Comparison of ENCODE assay signal across 8 cellular contexts in genomic region chr20:43583982-43584432, GRCh38. TPM values are rescaled to one million over a fixed set of nuclear protein-coding genes. Genes with fewer than 3 reads are reported as not detected.
DNase-seq lines count a peak whose midpoint lies in the region; ATAC-seq lines count a peak whose summit lies in the region.

No MANE protein-coding gene starts in this region.

- H3K9me3 Mint-ChIP-seq in stimulated activated effector memory CD8-positive, alpha-beta T cell treated with anti-CD3 and anti-CD28 coated beads, Interleukin-12 subunit alpha, Interleukin-12 subunit beta, amount 100 ng/mL, for 72 hours: no peaks in the 10 kb centered on the region

- H3K27ac Mint-ChIP-seq in stimulated activated effector memory CD8-positive, alpha-beta T cell treated with anti-CD3 and anti-CD28 coated beads, Interleukin-12 subunit alpha, Interleukin-12 subunit beta, amount 100 ng/mL, for 72 hours: no peak overlapping the region

- in situ Hi-C loops in Caki2 (cut with HindIII; ENCODE audit: low pct_unique_long_range_greater_than_20kb, low sequenced_read_pairs): no loop called here

- no peaks in the 10 kb centered on the region for H3K36me3 Mint-ChIP-seq in stimulated activated effector memory CD8-positive, alpha-beta T cell treated with anti-CD3 and anti-CD28 coated beads, Interleukin-12 subunit alpha, Interleukin-12 subunit beta, amount 100 ng/mL, for 72 hours

- ATAC-seq in HG03025 (IDR thresholded peaks at IDR 0.05; ENCODE audit: low FRiP score, unreplicated experiment): no peak
- ATAC-seq in stimulated activated effector memory CD8-positive, alpha-beta T cell treated with anti-CD3 and anti-CD28 coated beads, Interleukin-12 subunit alpha, Interleukin-12 subunit beta, amount 100 ng/mL, for 72 hours: no peak
- ATAC-seq in GM21717 (IDR thresholded peaks at IDR 0.05; ENCODE audit: unreplicated experiment): no peak

- DNase-seq in Caki2 (ENCODE audit: low read depth) (peak; percentile 81), NOMO-1 (lab: John Stamatoyannopoulos, UW; ENCODE audit: unreplicated experiment in 2 of 2) (peak; percentile 58 to 73), epidermal melanocyte (ENCODE audit: insufficient read length, low spot score) (peak; percentile 86), nucleus accumbens (lab: John Stamatoyannopoulos, UW) (peak in 50 of 56 donors; percentile 4 to 91 (median 45)), NCI-H1092 (lab: John Stamatoyannopoulos, UW) (no peak)
- no peak for DNase-seq in stimulated activated effector memory CD8-positive, alpha-beta T cell treated with anti-CD3 and anti-CD28 coated beads, Interleukin-12 subunit alpha, Interleukin-12 subunit beta, amount 100 ng/mL, for 72 hours (ENCODE audit: low spot score in 2 of 2)

- peaks cover 11% of the 10 kb centered on the region for H3K4me1 Mint-ChIP-seq in stimulated activated effector memory CD8-positive, alpha-beta T cell treated with anti-CD3 and anti-CD28 coated beads, Interleukin-12 subunit alpha, Interleukin-12 subunit beta, amount 100 ng/mL, for 72 hours

- H3K4me3 Mint-ChIP-seq in stimulated activated effector memory CD8-positive, alpha-beta T cell treated with anti-CD3 and anti-CD28 coated beads, Interleukin-12 subunit alpha, Interleukin-12 subunit beta, amount 100 ng/mL, for 72 hours: no peak overlapping the region

RNA-seq across cellular contexts. Expression of gene IFT52, which starts 6.7 kb away (rescaled TPM):
- total RNA-seq in Caki2 (2014; rRNA removed; shearing (Covaris generic); ENCODE audit: low replicate concordance): 28.3 and 33.9 TPM in 2 replicates

RNA-seq across cellular contexts. Expression of gene SGK2, which starts 25.2 kb away (rescaled TPM):
- 40.6 and 45.5 TPM in 2 replicates for total RNA-seq in Caki2 (2014; rRNA removed; shearing (Covaris generic); ENCODE audit: low replicate concordance)

Comparison
In these comparisons a context has a peak if more than half of its experiments do, and no peak if none do; other contexts are left out.
1. DNase-seq: peak in Caki2 (single experiment), NOMO-1 (2 of 2), epidermal melanocyte (single experiment) and nucleus accumbens (50 of 56); none in stimulated activated effector memory CD8-positive, alpha-beta T cell treated with anti-CD3 and anti-CD28 coated beads, Interleukin-12 subunit alpha, Interleukin-12 subunit beta, amount 100 ng/mL, for 72 hours (0 of 2) and NCI-H1092 (single experiment).